ENCODE assay signal across 8 cellular contexts in the genomic region with DNA sequence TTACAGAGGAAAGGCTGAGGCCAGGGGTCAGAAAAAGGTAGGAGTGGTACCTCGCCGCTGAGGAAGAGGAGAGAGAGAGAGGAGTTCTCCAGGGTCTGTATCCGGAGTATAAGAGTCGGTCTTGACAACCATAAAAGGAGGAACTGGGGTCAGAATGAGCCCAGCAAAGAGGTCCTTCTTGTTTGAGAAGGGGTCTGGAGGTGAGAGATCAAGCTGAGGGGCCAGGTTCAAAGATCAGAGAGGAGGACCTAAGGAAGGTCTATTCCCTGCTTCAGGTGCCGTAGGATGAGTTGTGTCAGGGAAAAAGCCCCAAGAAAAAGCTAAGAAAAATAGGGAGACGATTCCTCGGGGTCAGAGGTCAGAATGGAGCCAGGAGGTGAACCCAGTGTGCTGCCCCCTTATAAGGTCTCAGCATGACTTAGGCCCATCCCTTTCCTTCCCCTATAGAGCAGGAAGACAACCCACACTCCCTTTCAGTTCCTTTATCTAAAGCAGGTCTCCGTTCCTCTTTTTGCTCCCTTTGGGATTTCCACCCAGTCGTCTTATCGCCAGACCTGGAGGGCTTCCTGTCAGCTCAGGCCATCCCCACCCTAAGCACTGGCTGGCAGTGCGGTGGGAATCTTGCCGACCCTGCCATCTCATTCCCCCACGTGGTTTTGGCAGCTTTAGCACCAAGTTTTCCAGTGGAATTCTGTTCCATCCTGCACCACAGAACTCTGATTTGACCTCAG. TPM values are rescaled to one million over a fixed set of nuclear protein-coding genes. Genes with fewer than 3 reads are reported as not detected.
DNase-seq lines count a peak whose midpoint lies in the region; ATAC-seq and TF ChIP-seq lines count a peak whose summit lies in the region.

No MANE protein-coding gene starts in this region.

- peak overlapping the region; percentile 74 for H3K4me3 ChIP-seq in fibroblast of mammary gland (ENCODE audit: control insufficient read depth, low read depth, low read length)

- no peak for TF ChIP-seq CTCF in GM13977 (IDR thresholded peaks at IDR 0.05; ENCODE audit: extremely low read depth, insufficient read depth, missing control alignments)
- no peak for TF ChIP-seq CTCF in fibroblast of mammary gland (conservative IDR thresholded peaks at IDR 0.05; ENCODE audit: control insufficient read depth, insufficient read depth, low read depth, low read length)
- no peak for TF ChIP-seq CTCF in osteocyte (IDR thresholded peaks at IDR 0.05)

- ATAC-seq in HG03135 (IDR thresholded peaks at IDR 0.05; ENCODE audit: unreplicated experiment) = peak; percentile 34
- ATAC-seq in T-helper 17 cell = no peak

- H3K27me3 Mint-ChIP-seq in T-helper 17 cell = no peaks in the 10 kb centered on the region
- no peaks in the 10 kb centered on the region for H3K27me3 Mint-ChIP-seq in osteocyte (ENCODE audit: unreplicated experiment)

- H3K36me3 Mint-ChIP-seq in T-helper 17 cell (ENCODE audit: low read depth) (peaks cover 5% of the 10 kb centered on the region), osteocyte (ENCODE audit: unreplicated experiment) (peaks cover 17% of the 10 kb centered on the region)

- H3K4me3 Mint-ChIP-seq in T-helper 17 cell = peak overlapping the region; percentile 89
- H3K4me3 Mint-ChIP-seq in osteocyte (ENCODE audit: unreplicated experiment) = peak overlapping the region; percentile 97

- H3K9me3 Mint-ChIP-seq in osteocyte (ENCODE audit: unreplicated experiment) = no peaks in the 10 kb centered on the region

- peak overlapping the region; percentile 80 for H3K27ac Mint-ChIP-seq in T-helper 17 cell
- peak overlapping the region; percentile 79 for H3K27ac Mint-ChIP-seq in osteocyte (ENCODE audit: unreplicated experiment)

- no peaks in the 10 kb centered on the region for H3K9me3 ChIP-seq in T-helper 17 cell (ENCODE audit: control insufficient read depth, low read length, poor library complexity, severe bottlenecking)

- in situ Hi-C loops in GM13977 (cut with MboI; ENCODE audit: low pct_unique_long_range_greater_than_20kb, low sequenced_read_pairs, unreplicated experiment) = no loop called here

- H3K4me1 Mint-ChIP-seq in T-helper 17 cell (peaks cover 19% of the 10 kb centered on the region), osteocyte (ENCODE audit: unreplicated experiment) (peaks cover 18% of the 10 kb centered on the region)

- DNase-seq in GM13977 (ENCODE audit: low spot score) (peak; percentile 67), T-helper 17 cell (no peak), fibroblast of mammary gland (ENCODE audit: low read depth) (no peak), osteocyte (ENCODE audit: extremely low spot score, unreplicated experiment) (no peak), NCI-H1105 (lab: John Stamatoyannopoulos, UW) (no peak), iPS-NIHi11 (ENCODE audit: low spot score) (no peak)
- DNase-seq in activated CD8-positive, alpha-beta memory T cell treated with anti-CD3 and anti-CD28 coated beads, Interleukin-2, amount 50 U/mL, for 4 hours = no peak

RNA-seq across cellular contexts. Expression of a gene that starts 0.7 kb away (rescaled TPM):
- total RNA-seq in T-helper 17 cell = 100 to 1,000 TPM in 1 of 2 donors, 10 to 100 TPM in 1; 79.6 to 102 TPM
- 40.1 and 42.7 TPM in 2 replicates for total RNA-seq in osteocyte

RNA-seq across cellular contexts. Expression of a gene that starts 53.7 kb away (rescaled TPM):
- not detected for total RNA-seq in T-helper 17 cell
- total RNA-seq in osteocyte = 0.26 TPM in 1 of 2 replicates, not detected in the other
